ENCODE assay signal across 7 cellular contexts in genomic region chr9:133122935-133123611, GRCh38. TPM values are rescaled to one million over a fixed set of nuclear protein-coding genes. Genes with fewer than 3 reads are reported as not detected.
DNase-seq lines count a peak whose midpoint lies in the region; ATAC-seq lines count a peak whose summit lies in the region.

No MANE protein-coding gene starts in this region.

- no peak overlapping the region for H3K4me3 Mint-ChIP-seq in activated T-helper 2 cell treated with anti-CD3 and anti-CD28 coated beads, Interferon-gamma antibody, Interleukin-2, Interleukin-4, amounts not matched to agents 10 μg/mL and 5 μg/mL and 100 μg/mL, durations not matched to agents 14 hours and 24 hours and 36 hours (ENCODE audit: low read depth)

- H3K79me2 ChIP-seq in Karpas-422 (ENCODE audit: low read length): peaks cover 66% of the 10 kb centered on the region

- H3K27me3 ChIP-seq in Karpas-422 (ENCODE audit: low read length) (no peaks in the 10 kb centered on the region), layer of hippocampus (ENCODE audit: control insufficient read depth, insufficient read depth, low read length) (no peaks in the 10 kb centered on the region), stomach smooth muscle (ENCODE audit: control insufficient read depth in 1 of 2, insufficient read depth in 2 of 2, low read length in 2 of 2) (no peaks in the 10 kb centered on the region)

- no peaks in the 10 kb centered on the region for H3K36me3 ChIP-seq in Karpas-422 (ENCODE audit: insufficient read depth, low read length)
- no peaks in the 10 kb centered on the region for H3K36me3 ChIP-seq in stomach smooth muscle (ENCODE audit: control insufficient read depth in 2 of 2, insufficient read depth in 2 of 2, low read length in 2 of 2)

- H3K27me3 Mint-ChIP-seq in activated T-helper 2 cell treated with anti-CD3 and anti-CD28 coated beads, Interferon-gamma antibody, Interleukin-2, Interleukin-4, amounts not matched to agents 10 μg/mL and 5 μg/mL and 100 μg/mL, durations not matched to agents 14 hours and 24 hours and 36 hours (ENCODE audit: low read depth): no peaks in the 10 kb centered on the region

- DNase-seq in Karpas-422 (no peak), Kasumi-1 (lab: John Stamatoyannopoulos, UW) (no peak)
- no peak for DNase-seq in activated T-helper 2 cell treated with anti-CD3 and anti-CD28 coated beads, Interferon-gamma antibody, Interleukin-2, Interleukin-4, amounts not matched to agents 10 μg/mL and 5 μg/mL and 100 μg/mL, durations not matched to agents 14 hours and 24 hours and 36 hours (ENCODE audit: low spot score)
- no peak for DNase-seq in stimulated activated CD4-positive, alpha-beta T cell treated with anti-CD3 and anti-CD28 coated beads, Interleukin-4, amount 100 ng/mL, for 1 hour

- H3K9me2 ChIP-seq in Karpas-422 (replicated peaks; ENCODE audit: insufficient read depth, low read length): no peaks in the 10 kb centered on the region

- H3K4me2 ChIP-seq in Karpas-422 (ENCODE audit: low read depth, low read length, poor library complexity, severe bottlenecking): no peak overlapping the region

- no peak overlapping the region for H2AFZ ChIP-seq in Karpas-422 (ENCODE audit: low read length)

- H3K9ac ChIP-seq in Karpas-422 (ENCODE audit: low read length) (no peak overlapping the region), stomach smooth muscle (ENCODE audit: low read length in 2 of 2) (no peak overlapping the region)

- H3K4me1 Mint-ChIP-seq in activated T-helper 2 cell treated with anti-CD3 and anti-CD28 coated beads, Interferon-gamma antibody, Interleukin-2, Interleukin-4, amounts not matched to agents 10 μg/mL and 5 μg/mL and 100 μg/mL, durations not matched to agents 14 hours and 24 hours and 36 hours (ENCODE audit: low read depth): peaks cover 36% of the 10 kb centered on the region

- no peak for ATAC-seq in HG03442 (IDR thresholded peaks at IDR 0.05; ENCODE audit: unreplicated experiment)

- H3K36me3 Mint-ChIP-seq in activated T-helper 2 cell treated with anti-CD3 and anti-CD28 coated beads, Interferon-gamma antibody, Interleukin-2, Interleukin-4, amounts not matched to agents 10 μg/mL and 5 μg/mL and 100 μg/mL, durations not matched to agents 14 hours and 24 hours and 36 hours (ENCODE audit: low read depth): peaks cover 12% of the 10 kb centered on the region

- H3K4me3 ChIP-seq in Karpas-422 (ENCODE audit: low read length): no peak overlapping the region
- H3K4me3 ChIP-seq in stomach smooth muscle (ENCODE audit: low read length in 2 of 2): no peak overlapping the region

- intact Hi-C loops in activated T-helper 2 cell treated with anti-CD3 and anti-CD28 coated beads, Interferon-gamma antibody, Interleukin-2, Interleukin-4, amounts not matched to agents 10 μg/mL and 5 μg/mL and 100 μg/mL, durations not matched to agents 14 hours and 24 hours and 36 hours (cut with micrococcal nuclease): no loop called here

- H3K27ac ChIP-seq in Karpas-422 (ENCODE audit: low read length) (peak overlapping the region; percentile 66), layer of hippocampus (ENCODE audit: low read depth, low read length) (peak overlapping the region; percentile 94), stomach smooth muscle (ENCODE audit: low read length) (peak overlapping the region; percentile 11)

- H3K27ac Mint-ChIP-seq in activated T-helper 2 cell treated with anti-CD3 and anti-CD28 coated beads, Interferon-gamma antibody, Interleukin-2, Interleukin-4, amounts not matched to agents 10 μg/mL and 5 μg/mL and 100 μg/mL, durations not matched to agents 14 hours and 24 hours and 36 hours: peak overlapping the region; percentile 30

- H3K4me1 ChIP-seq in Karpas-422 (ENCODE audit: low read length): peaks cover 73% of the 10 kb centered on the region
- peaks cover 49% of the 10 kb centered on the region for H3K4me1 ChIP-seq in stomach smooth muscle (ENCODE audit: control insufficient read depth, insufficient read depth, low read length)

- no peaks in the 10 kb centered on the region for H3K9me3 ChIP-seq in Karpas-422 (ENCODE audit: low read length)
- H3K9me3 ChIP-seq in stomach smooth muscle (ENCODE audit: control insufficient read depth in 2 of 2, low read length in 2 of 2): no peaks in the 10 kb centered on the region

- no peaks in the 10 kb centered on the region for H3K9me3 Mint-ChIP-seq in activated T-helper 2 cell treated with anti-CD3 and anti-CD28 coated beads, Interferon-gamma antibody, Interleukin-2, Interleukin-4, amounts not matched to agents 10 μg/mL and 5 μg/mL and 100 μg/mL, durations not matched to agents 14 hours and 24 hours and 36 hours

- H4K20me1 ChIP-seq in Karpas-422 (ENCODE audit: insufficient read depth, low read depth, low read length): peaks cover 66% of the 10 kb centered on the region

RNA-seq across cellular contexts. Expression of gene RALGDS, which starts 2.0 kb away (rescaled TPM):
- 69.2 and 99.2 TPM in 2 replicates for total RNA-seq in Karpas-422 (2014; rRNA removed; shearing (Covaris generic); ENCODE audit: low replicate concordance)
- 78.8 and 85.8 TPM in 2 replicates for total RNA-seq in activated T-helper 2 cell treated with anti-CD3 and anti-CD28 coated beads, Interferon-gamma antibody, Interleukin-2, Interleukin-4, amounts not matched to agents 10 μg/mL and 5 μg/mL and 100 μg/mL, durations not matched to agents 14 hours and 24 hours and 36 hours

RNA-seq across cellular contexts. Expression of gene GBGT1, which starts 40.6 kb away (rescaled TPM):
- total RNA-seq in Karpas-422 (2014; rRNA removed; shearing (Covaris generic); ENCODE audit: low replicate concordance): 5.2 TPM in 2 replicates
- total RNA-seq in activated T-helper 2 cell treated with anti-CD3 and anti-CD28 coated beads, Interferon-gamma antibody, Interleukin-2, Interleukin-4, amounts not matched to agents 10 μg/mL and 5 μg/mL and 100 μg/mL, durations not matched to agents 14 hours and 24 hours and 36 hours: 6.8 and 7.4 TPM in 2 replicates

Comparison
In these comparisons a context has a peak if more than half of its experiments do, and no peak if none do; other contexts are left out.
1. H3K27ac ChIP-seq: peak in every context shown above with its lines; median percentile 94 in layer of hippocampus; 66 in Karpas-422; 11 in stomach smooth muscle.